In the genomic region with DNA sequence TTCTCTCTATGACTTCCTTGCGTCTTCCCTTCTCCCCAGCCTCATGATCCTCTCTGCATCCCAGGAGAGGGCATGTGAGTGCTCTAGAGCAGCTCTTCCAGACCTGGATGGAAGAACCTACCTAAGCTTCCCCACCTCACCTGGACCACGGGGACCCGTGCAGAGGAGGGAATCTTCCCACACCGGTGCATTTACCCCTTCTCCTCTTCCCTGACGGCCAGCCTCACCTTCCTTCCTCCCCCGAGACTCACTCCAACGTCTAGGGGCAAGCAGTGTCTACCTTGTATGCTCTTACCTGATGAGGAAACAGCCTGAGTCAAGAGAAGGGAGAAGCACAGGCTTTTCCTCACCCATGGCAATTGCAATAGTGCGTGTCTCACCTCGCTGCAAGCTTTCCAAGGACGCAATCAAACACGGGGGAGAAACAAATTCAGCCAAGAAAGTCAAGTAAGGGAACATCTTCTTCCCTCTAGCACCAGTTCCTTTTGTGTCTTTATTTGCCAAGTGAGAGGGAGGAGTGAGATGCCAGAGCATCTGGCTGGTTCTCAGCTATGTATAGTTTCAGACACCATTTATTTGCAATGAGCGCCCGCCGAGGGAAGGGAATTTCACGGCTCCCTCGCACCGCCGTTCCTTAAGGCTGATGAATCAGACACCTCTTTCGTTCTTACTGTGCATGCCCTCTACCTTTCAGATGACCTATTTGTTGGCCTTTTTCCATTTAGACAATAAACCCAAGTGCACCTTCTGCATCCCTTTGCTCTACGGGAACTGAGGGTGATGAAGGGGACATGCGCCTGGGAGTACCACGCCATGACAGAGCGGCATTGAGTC, we compare ENCODE assay signal across 1 cellular context.
TF ChIP-seq lines count a peak whose summit lies in the region.

No MANE protein-coding gene starts in this region.

TF ChIP-seq in GM12878, 131 proteins besides CTCF, POLR2A, EP300 and RAD21 (continued from another document):
- TF ChIP-seq, protein P1, sequence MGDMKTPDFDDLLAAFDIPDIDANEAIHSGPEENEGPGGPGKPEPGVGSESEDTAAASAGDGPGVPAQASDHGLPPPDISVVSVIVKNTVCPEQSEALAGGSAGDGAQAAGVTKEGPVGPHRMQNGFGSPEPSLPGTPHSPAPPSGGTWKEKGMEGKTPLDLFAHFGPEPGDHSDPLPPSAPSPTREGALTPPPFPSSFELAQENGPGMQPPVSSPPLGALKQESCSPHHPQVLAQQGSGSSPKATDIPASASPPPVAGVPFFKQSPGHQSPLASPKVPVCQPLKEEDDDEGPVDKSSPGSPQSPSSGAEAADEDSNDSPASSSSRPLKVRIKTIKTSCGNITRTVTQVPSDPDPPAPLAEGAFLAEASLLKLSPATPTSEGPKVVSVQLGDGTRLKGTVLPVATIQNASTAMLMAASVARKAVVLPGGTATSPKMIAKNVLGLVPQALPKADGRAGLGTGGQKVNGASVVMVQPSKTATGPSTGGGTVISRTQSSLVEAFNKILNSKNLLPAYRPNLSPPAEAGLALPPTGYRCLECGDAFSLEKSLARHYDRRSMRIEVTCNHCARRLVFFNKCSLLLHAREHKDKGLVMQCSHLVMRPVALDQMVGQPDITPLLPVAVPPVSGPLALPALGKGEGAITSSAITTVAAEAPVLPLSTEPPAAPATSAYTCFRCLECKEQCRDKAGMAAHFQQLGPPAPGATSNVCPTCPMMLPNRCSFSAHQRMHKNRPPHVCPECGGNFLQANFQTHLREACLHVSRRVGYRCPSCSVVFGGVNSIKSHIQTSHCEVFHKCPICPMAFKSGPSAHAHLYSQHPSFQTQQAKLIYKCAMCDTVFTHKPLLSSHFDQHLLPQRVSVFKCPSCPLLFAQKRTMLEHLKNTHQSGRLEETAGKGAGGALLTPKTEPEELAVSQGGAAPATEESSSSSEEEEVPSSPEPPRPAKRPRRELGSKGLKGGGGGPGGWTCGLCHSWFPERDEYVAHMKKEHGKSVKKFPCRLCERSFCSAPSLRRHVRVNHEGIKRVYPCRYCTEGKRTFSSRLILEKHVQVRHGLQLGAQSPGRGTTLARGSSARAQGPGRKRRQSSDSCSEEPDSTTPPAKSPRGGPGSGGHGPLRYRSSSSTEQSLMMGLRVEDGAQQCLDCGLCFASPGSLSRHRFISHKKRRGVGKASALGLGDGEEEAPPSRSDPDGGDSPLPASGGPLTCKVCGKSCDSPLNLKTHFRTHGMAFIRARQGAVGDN (IDR thresholded peaks at IDR 0.05): 0 out of 2 replicates have a peak, but pooled peaks have one; percentile 25
- TF ChIP-seq HDAC2 (IDR thresholded peaks at IDR 0.05) (no peak), BACH1 (IDR thresholded peaks at IDR 0.05; ENCODE audit: borderline replicate concordance) (no peak), TCF12 (IDR thresholded peaks at IDR 0.05; ENCODE audit: low read depth, low read length) (no peak), BCL3 (IDR thresholded peaks at IDR 0.05; ENCODE audit: borderline replicate concordance, insufficient read depth, low read depth, low read length, poor library complexity, severe bottlenecking) (peak; percentile 74)
- TF ChIP-seq, protein P2, sequence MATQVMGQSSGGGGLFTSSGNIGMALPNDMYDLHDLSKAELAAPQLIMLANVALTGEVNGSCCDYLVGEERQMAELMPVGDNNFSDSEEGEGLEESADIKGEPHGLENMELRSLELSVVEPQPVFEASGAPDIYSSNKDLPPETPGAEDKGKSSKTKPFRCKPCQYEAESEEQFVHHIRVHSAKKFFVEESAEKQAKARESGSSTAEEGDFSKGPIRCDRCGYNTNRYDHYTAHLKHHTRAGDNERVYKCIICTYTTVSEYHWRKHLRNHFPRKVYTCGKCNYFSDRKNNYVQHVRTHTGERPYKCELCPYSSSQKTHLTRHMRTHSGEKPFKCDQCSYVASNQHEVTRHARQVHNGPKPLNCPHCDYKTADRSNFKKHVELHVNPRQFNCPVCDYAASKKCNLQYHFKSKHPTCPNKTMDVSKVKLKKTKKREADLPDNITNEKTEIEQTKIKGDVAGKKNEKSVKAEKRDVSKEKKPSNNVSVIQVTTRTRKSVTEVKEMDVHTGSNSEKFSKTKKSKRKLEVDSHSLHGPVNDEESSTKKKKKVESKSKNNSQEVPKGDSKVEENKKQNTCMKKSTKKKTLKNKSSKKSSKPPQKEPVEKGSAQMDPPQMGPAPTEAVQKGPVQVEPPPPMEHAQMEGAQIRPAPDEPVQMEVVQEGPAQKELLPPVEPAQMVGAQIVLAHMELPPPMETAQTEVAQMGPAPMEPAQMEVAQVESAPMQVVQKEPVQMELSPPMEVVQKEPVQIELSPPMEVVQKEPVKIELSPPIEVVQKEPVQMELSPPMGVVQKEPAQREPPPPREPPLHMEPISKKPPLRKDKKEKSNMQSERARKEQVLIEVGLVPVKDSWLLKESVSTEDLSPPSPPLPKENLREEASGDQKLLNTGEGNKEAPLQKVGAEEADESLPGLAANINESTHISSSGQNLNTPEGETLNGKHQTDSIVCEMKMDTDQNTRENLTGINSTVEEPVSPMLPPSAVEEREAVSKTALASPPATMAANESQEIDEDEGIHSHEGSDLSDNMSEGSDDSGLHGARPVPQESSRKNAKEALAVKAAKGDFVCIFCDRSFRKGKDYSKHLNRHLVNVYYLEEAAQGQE (IDR thresholded peaks at IDR 0.05; ENCODE audit: low read depth, low read length): no peak
- TF ChIP-seq, protein P3, sequence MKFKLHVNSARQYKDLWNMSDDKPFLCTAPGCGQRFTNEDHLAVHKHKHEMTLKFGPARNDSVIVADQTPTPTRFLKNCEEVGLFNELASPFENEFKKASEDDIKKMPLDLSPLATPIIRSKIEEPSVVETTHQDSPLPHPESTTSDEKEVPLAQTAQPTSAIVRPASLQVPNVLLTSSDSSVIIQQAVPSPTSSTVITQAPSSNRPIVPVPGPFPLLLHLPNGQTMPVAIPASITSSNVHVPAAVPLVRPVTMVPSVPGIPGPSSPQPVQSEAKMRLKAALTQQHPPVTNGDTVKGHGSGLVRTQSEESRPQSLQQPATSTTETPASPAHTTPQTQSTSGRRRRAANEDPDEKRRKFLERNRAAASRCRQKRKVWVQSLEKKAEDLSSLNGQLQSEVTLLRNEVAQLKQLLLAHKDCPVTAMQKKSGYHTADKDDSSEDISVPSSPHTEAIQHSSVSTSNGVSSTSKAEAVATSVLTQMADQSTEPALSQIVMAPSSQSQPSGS (IDR thresholded peaks at IDR 0.05; ENCODE audit: low read length): peak; percentile 83
